Comparison of ENCODE assay signal across 8 cellular contexts in the genomic region with DNA sequence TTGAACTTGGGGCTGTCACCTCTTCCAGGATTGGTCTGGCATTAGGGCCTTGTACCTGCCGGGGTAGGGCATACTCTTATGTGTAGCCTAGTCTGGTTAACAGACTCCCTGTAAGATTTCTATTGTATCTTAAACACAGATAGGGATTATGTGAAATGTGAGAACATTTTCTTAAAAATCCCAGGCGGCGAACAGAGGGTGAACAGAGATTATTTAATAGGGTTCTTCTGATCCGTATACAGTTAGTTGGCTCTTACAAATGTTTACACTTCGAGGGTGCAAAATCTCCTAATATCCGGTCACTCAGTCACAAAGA. TPM values are rescaled to one million over a fixed set of nuclear protein-coding genes. Genes with fewer than 3 reads are reported as not detected.
DNase-seq lines count a peak whose midpoint lies in the region; ATAC-seq and TF ChIP-seq lines count a peak whose summit lies in the region.

No MANE protein-coding gene starts in this region.

- TF ChIP-seq EP300 in ovary (IDR thresholded peaks at IDR 0.05) = no peak

- no peaks in the 10 kb centered on the region for H3K27me3 ChIP-seq in ovary

- TF ChIP-seq CTCF in endothelial cell (IDR thresholded peaks at IDR 0.05; ENCODE audit: unreplicated experiment) (no peak), ovary (IDR thresholded peaks at IDR 0.05) (no peak)

- H3K36me3 ChIP-seq in ovary = no peaks in the 10 kb centered on the region

- peak; percentile 36 for ATAC-seq in GM21825 (IDR thresholded peaks at IDR 0.05; ENCODE audit: unreplicated experiment)

- peaks cover 18% of the 10 kb centered on the region for H3K4me1 Mint-ChIP-seq in endothelial cell (ENCODE audit: unreplicated experiment)

- H3K9me3 ChIP-seq in ovary = no peaks in the 10 kb centered on the region

- in situ Hi-C loops in G401 (cut with HindIII; ENCODE audit: low sequenced_read_pairs) = no loop called here

- intact Hi-C loops in ovary (cut with DNase I) = no loop called here

- H3K9me3 Mint-ChIP-seq in endothelial cell (ENCODE audit: unreplicated experiment) = no peaks in the 10 kb centered on the region

- DNase-seq in G401 (ENCODE audit: low spot score) (peak; percentile 88), NCI-H524 treated with DMSO at 0.1 percent for 48 hours (lab: John Stamatoyannopoulos, UW) (peak; percentile 61), endothelial cell (ENCODE audit: low spot score) (no peak), ovary (no peak), occipital lobe (lab: John Stamatoyannopoulos, UW) (no peak), NCI-H226 (no peak), iPS-NIHi11 (ENCODE audit: low spot score) (no peak)

- TF ChIP-seq POLR2A in ovary (IDR thresholded peaks at IDR 0.05) = no peak

- H3K27ac Mint-ChIP-seq in endothelial cell (ENCODE audit: unreplicated experiment) = peak overlapping the region; percentile 78

- H3K4me3 ChIP-seq in ovary = peak overlapping the region; percentile 84

- 2% methylated on average over 6 of the region's 6 CpGs for WGBS in ovary, 3 donors

- peaks cover 12% of the 10 kb centered on the region for H3K27me3 Mint-ChIP-seq in endothelial cell (ENCODE audit: unreplicated experiment)

- H3K4me1 ChIP-seq in ovary (ENCODE audit: insufficient read depth) = peaks cover 6% of the 10 kb centered on the region

- peak overlapping the region; percentile 92 to 94 for H3K27ac ChIP-seq in ovary

- peaks cover 4% of the 10 kb centered on the region for H3K36me3 Mint-ChIP-seq in endothelial cell (ENCODE audit: low read depth, unreplicated experiment)

- H3K4me3 Mint-ChIP-seq in endothelial cell (ENCODE audit: unreplicated experiment) = peak overlapping the region; percentile 94

RNA-seq across cellular contexts. Expression of a gene that starts 0.8 kb away (rescaled TPM):
- not detected in 2 replicates for total RNA-seq in G401 (2014; rRNA removed; shearing (Covaris generic))
- 18.8 TPM for total RNA-seq in endothelial cell (ENCODE audit: unreplicated experiment)
- total RNA-seq in ovary = 10 to 100 TPM; 20.1 to 54.2 (median 31.0) TPM
- polyA plus RNA-seq in ovary = 10 to 100 TPM; 12.6 to 16.1 TPM
- 128 TPM for total RNA-seq in occipital lobe

Comparison
In these comparisons a context has a peak if more than half of its experiments do, and no peak if none do; other contexts are left out.
1. DNase-seq: peak in G401 (single experiment) and NCI-H524 treated with DMSO at 0.1 percent for 48 hours (single experiment); none in endothelial cell (single experiment), ovary (0 of 5), occipital lobe (single experiment), NCI-H226 (single experiment) and iPS-NIHi11 (single experiment).
2. RNA of a gene that starts 0.8 kb away (total RNA-seq): 128 TPM in occipital lobe (single experiment), 20.1 to 54.2 TPM in ovary and 18.8 TPM in endothelial cell (single experiment); not detected in G401; every median in the first group is over 10 times any median in the second.